In genomic region chr18:46293699-46294300, GRCh38 we compare ENCODE assay signal across 1 cellular context.
TF ChIP-seq lines count a peak whose summit lies in the region.

No MANE protein-coding gene starts in this region.

TF ChIP-seq in K562, 482 proteins besides CTCF, POLR2A, EP300 and RAD21 (continued from another document):
- TF ChIP-seq ZNF318 (IDR thresholded peaks at IDR 0.05; ENCODE audit: borderline replicate concordance in 1 of 2, low read depth in 1 of 2) (no peak), HES1 (IDR thresholded peaks at IDR 0.05; ENCODE audit: low read depth) (0 out of 2 replicates have a peak, but pooled peaks have one; percentile 47), ZNF212 (CRISPR knock-in tag; IDR thresholded peaks at IDR 0.05) (no peak), ZNF140 (CRISPR knock-in tag; IDR thresholded peaks at IDR 0.05) (no peak), RCOR1 (IDR thresholded peaks at IDR 0.05; ENCODE audit: borderline replicate concordance in 1 of 2, low read depth in 2 of 2, low read length in 2 of 2) (peak in 1 of 2 experiments; percentile 94; a peak in 2 of 4 replicates), HDAC2 (IDR thresholded peaks at IDR 0.05) (peak; percentile 40; the same call in 1 of the 2 replicates), ATF7 (IDR thresholded peaks at IDR 0.05) (peak; percentile 38; the same call in 1 of the 2 replicates), ATF3 (IDR thresholded peaks at IDR 0.05) (peak; percentile 67; the same call in 1 of the 2 replicates), ATF3 (CRISPR knock-in tag; conservative IDR thresholded peaks at IDR 0.05) (no peak), KDM1A (IDR thresholded peaks at IDR 0.05) (peak; percentile 40 to 47; a peak in 2 of 4 replicates), CEBPG (CRISPR knock-in tag; IDR thresholded peaks at IDR 0.05) (no peak), CEBPG (tag; conservative IDR thresholded peaks at IDR 0.05 in 1 of 2, IDR thresholded peaks at IDR 0.05 in 1 of 2) (peak in 1 of 2 experiments; percentile 72; a peak in 2 of 4 replicates), TCF3 (CRISPR knock-in tag; IDR thresholded peaks at IDR 0.05) (0 out of 2 replicates have a peak, but pooled peaks have one; percentile 8), CTBP1 (IDR thresholded peaks at IDR 0.05; ENCODE audit: borderline replicate concordance) (peak; percentile 61), ESRRA (IDR thresholded peaks at IDR 0.05; ENCODE audit: borderline replicate concordance, low read depth) (peak; percentile 91), XRCC4 (IDR thresholded peaks at IDR 0.05; ENCODE audit: extremely low read depth, insufficient read depth, insufficient read length) (no peak), TEAD4 (IDR thresholded peaks at IDR 0.05; ENCODE audit: low read length) (peak; percentile 35; the same call in 1 of the 2 replicates), TEAD4 (CRISPR knock-in tag; IDR thresholded peaks at IDR 0.05; ENCODE audit: borderline replicate concordance) (no peak), MCM5 (IDR thresholded peaks at IDR 0.05; ENCODE audit: low read depth) (no peak), JUND (IDR thresholded peaks at IDR 0.05; ENCODE audit: borderline replicate concordance, low read depth, low read length) (0 out of 2 replicates have a peak, but pooled peaks have one; percentile 4), JUND (tag; IDR thresholded peaks at IDR 0.05; ENCODE audit: borderline replicate concordance, low read depth, low read length) (no peak), NR2C2 (CRISPR knock-in tag; IDR thresholded peaks at IDR 0.05) (no peak), NR2C2 (tag; IDR thresholded peaks at IDR 0.05) (peak; percentile 47; the same call in 1 of the 2 replicates), ZNF586 (CRISPR knock-in tag; conservative IDR thresholded peaks at IDR 0.05) (no peak), ZEB2 (IDR thresholded peaks at IDR 0.05) (peak; percentile 81), CXXC5 (CRISPR knock-in tag; IDR thresholded peaks at IDR 0.05) (peak; percentile 36; the same call in 1 of the 2 replicates)
